In the genomic region with DNA sequence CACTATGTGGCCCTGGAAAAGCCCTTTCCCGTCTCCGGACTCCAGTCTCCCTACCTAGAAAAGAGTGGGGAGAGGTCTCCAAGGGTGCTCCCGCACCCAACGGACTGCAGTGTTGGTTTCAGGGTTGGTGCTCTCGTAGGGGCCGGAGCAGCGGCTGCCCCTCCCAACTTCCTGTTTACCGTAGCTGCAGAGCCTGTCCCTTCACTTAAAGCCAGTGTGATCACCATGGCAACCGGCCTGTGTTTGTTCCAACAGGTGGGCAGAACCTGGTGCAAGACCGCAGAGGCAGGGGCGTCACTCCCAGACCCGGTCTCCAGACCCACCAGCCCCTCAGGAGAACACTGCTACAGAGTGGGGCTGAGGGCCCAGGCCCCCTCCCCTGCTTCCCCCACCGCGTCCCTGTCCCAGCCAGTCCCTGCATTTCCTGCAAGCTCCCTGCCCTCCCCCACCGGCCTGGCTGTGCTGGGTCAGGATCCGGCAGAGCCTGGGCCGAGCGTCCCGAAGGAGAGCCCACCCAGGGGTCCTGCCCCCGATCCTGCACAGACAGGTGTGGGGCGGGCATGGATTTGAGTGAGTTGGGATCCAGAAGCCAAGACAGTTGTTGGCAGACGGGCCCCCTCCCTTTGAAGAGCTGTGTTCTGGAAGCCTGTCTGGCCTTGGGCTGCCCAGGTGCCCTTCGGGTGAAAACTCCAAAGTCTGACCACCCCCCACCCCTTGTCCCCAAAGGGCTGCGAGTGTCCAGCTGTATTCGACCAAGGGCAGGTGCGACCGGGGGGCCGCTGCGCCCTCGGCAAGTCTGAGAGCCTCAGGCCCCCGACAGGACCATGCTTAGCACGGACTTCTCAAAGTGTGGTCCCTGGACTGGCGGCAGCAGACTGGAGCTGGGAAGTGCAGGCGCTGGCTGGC, we compare ENCODE assay signal across 8 cellular contexts. TPM values are rescaled to one million over a fixed set of nuclear protein-coding genes. Genes with fewer than 3 reads are reported as not detected.
DNase-seq lines count a peak whose midpoint lies in the region; ATAC-seq, FAIRE-seq and TF ChIP-seq lines count a peak whose summit lies in the region.

No MANE protein-coding gene starts in this region.

- H3K4me3 ChIP-seq in gastroesophageal sphincter (peak overlapping the region in 1 of 2 donors; percentile 49), pancreas (peak overlapping the region in 2 of 4 donors; percentile 17 to 25)

- WGBS in gastroesophageal sphincter (ENCODE audit: low coverage in 1 of 2), 2 donors: 0 to 5% methylated on average over 4 to 6 of the region's 34 CpGs
- WGBS in pancreas, 2 donors: 12 to 17% methylated on average over 34 of the region's 34 CpGs

- TF ChIP-seq POLR2A in gastroesophageal sphincter (IDR thresholded peaks at IDR 0.05): no peak

- no peak for TF ChIP-seq EP300 in gastroesophageal sphincter (IDR thresholded peaks at IDR 0.05)

- peak; percentile 34 for ATAC-seq in gastroesophageal sphincter
- ATAC-seq in pancreas: peak; percentile 58 to 74 (median 70)
- ATAC-seq in GM21717 (IDR thresholded peaks at IDR 0.05; ENCODE audit: unreplicated experiment): no peak
- no peak for ATAC-seq in GM21619 (IDR thresholded peaks at IDR 0.05; ENCODE audit: unreplicated experiment)

- DNase-seq in GM19238 (ENCODE audit: insufficient read length, low spot score) (peak; percentile 90), NCI-H1417 treated with DMSO at 0.1 percent for 48 hours (lab: John Stamatoyannopoulos, UW) (peak; percentile 13), pancreas (peak in 5 of 6 donors; percentile 66 to 90 (median 79))
- peak; percentile 31 for DNase-seq in activated CD4-positive, alpha-beta T cell treated with anti-CD3 and anti-CD28 coated beads, Interleukin-2, amount 50 U/mL, for 1 hour

- H3K4me1 ChIP-seq in gastroesophageal sphincter (peaks cover 0 to 37% (median 26%) of the 10 kb centered on the region in 3 donors), pancreas (peaks cover 6 to 20% (median 6%) of the 10 kb centered on the region in 3 donors)

- H3K9me3 ChIP-seq in gastroesophageal sphincter: peaks cover 0 to 10% (median 0%) of the 10 kb centered on the region in 3 donors
- H3K9me3 ChIP-seq in pancreas: no peaks in the 10 kb centered on the region

- no peak for FAIRE-seq in pancreas (lab: Jason Lieb, UNC)

- H3K27ac ChIP-seq in C4-2B: peak overlapping the region; percentile 69
- peak overlapping the region in 1 of 4 donors; percentile 45 for H3K27ac ChIP-seq in gastroesophageal sphincter
- peak overlapping the region in 2 of 4 donors; percentile 2 to 10 for H3K27ac ChIP-seq in pancreas

- H3K27me3 ChIP-seq in gastroesophageal sphincter (peaks cover 67% of the 10 kb centered on the region), pancreas (peaks cover 0 to 11% (median 2%) of the 10 kb centered on the region in 4 donors)

- peaks cover 0 to 12% of the 10 kb centered on the region in 2 donors for H3K36me3 ChIP-seq in gastroesophageal sphincter
- H3K36me3 ChIP-seq in pancreas: no peaks in the 10 kb centered on the region

- intact Hi-C loops in pancreas (cut with DNase I): no loop called here

- TF ChIP-seq CTCF in C4-2B (conservative IDR thresholded peaks at IDR 0.05) (no peak), gastroesophageal sphincter (IDR thresholded peaks at IDR 0.05) (no peak), pancreas (IDR thresholded peaks at IDR 0.05) (no peak)

RNA-seq across cellular contexts. Expression of a gene that starts 1.5 kb away (rescaled TPM):
- total RNA-seq in gastroesophageal sphincter: 10 to 100 TPM in 1 of 4 donors, 1 to 10 TPM in 3; 1.1 to 14.2 (median 3.0) TPM
- total RNA-seq in pancreas: 10 to 100 TPM in 3 of 6 donors, 1 to 10 TPM in 3; 2.1 to 13.1 (median 9.4) TPM
- 100 to 1,000 TPM in 1 of 2 donors, 10 to 100 TPM in 1; 47.4 to 110 TPM for polyA plus RNA-seq in pancreas

RNA-seq across cellular contexts. Expression of a gene that starts 19.7 kb away (rescaled TPM):
- total RNA-seq in gastroesophageal sphincter: 100 to 1,000 TPM in 3 of 4 donors, 10 to 100 TPM in 1; 63.7 to 107 (median 103) TPM
- total RNA-seq in pancreas: 10 to 100 TPM; 22.2 to 32.3 (median 29.4) TPM
- 10 to 100 TPM; 34.1 to 40.9 TPM for polyA plus RNA-seq in pancreas

RNA-seq across cellular contexts. Expression of a gene that starts 19.8 kb away (rescaled TPM):
- total RNA-seq in gastroesophageal sphincter: 10 to 100 TPM; 45.1 to 55.3 (median 50.5) TPM
- 10 to 100 TPM; 28.0 to 51.5 (median 36.2) TPM for total RNA-seq in pancreas
- polyA plus RNA-seq in pancreas: 10 to 100 TPM; 58.2 to 75.3 TPM

RNA-seq across cellular contexts. Expression of a gene that starts 22.5 kb away (rescaled TPM):
- total RNA-seq in gastroesophageal sphincter (10 to 100 TPM; 53.3 to 95.9 (median 76.9) TPM), pancreas (10 to 100 TPM; 30.0 to 57.9 (median 36.1) TPM)
- polyA plus RNA-seq in pancreas: 10 to 100 TPM; 35.3 to 42.0 TPM

Comparison
In these comparisons a context has a peak if more than half of its experiments do, and no peak if none do; other contexts are left out.
1. DNase-seq: peak in every context shown above with its lines; median percentile 90 in GM19238; 79 in pancreas; 31 in activated CD4-positive, alpha-beta T cell treated with anti-CD3 and anti-CD28 coated beads, Interleukin-2, amount 50 U/mL, for 1 hour; 13 in NCI-H1417 treated with DMSO at 0.1 percent for 48 hours.
2. ATAC-seq: peak in gastroesophageal sphincter (single experiment) and pancreas (4 of 4); none in GM21717 (single experiment) and GM21619 (single experiment).